Comparison of ENCODE assay signal across 17 cellular contexts in the genomic region with DNA sequence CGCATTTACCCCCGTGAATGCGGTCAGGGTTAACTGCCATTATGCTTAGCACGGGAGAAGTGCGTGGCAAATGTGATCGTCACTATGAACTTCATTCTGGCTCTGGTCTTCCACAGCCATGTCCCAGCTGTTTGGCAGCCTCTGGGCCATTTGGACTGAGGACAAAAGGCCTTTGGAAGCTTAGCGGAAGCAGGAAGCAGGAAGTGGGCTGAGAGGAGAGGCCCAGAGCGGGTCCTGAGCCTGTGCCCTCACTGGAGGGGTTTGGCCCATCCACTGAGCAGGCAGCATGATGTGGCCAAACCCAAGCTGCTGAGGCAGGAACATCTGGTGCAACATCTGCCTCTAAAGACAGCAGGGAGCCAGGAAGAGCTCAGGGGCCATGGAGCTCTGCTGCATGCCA.
"Had no signal": no experiment of that assay in that cellular context is flagged by ENCODE, and none has a peak within 500 bp of the region (broad histone marks: within the 10 kb centered on the region; RNA-seq: fewer than 3 reads in every experiment).

No MANE protein-coding gene starts in this region.

- H3K9me3 ChIP-seq: SK-N-SH, suprapubic skin, transverse colon had no signal

- H3K4me2 ChIP-seq: SK-N-SH had no signal

- H3K36me3 ChIP-seq: brain microvascular endothelial cell, suprapubic skin, transverse colon had no signal

- DNase-seq: activated CD4-positive, alpha-beta T cell treated with anti-CD3 and anti-CD28 coated beads, Interleukin-2, amount 50 U/mL, for 4 hours; activated effector memory CD4-positive, alpha-beta T cell treated with anti-CD3 and anti-CD28 coated beads, Interleukin-2, amount 50 U/mL, for 16 hours; activated naive CD4-positive, alpha-beta T cell treated with anti-CD3 and anti-CD28 coated beads, Interleukin-2, amount 50 U/mL, for 16 hours; activated T-cell treated with anti-CD3 and anti-CD28 coated beads, Interleukin-2, amount 50 U/mL, for 72 hours; brain microvascular endothelial cell; cerebellar nuclear complex; cortex of kidney; effector CD8-positive, alpha-beta T cell; hypothalamus; nephron progenitor cell; occipital lobe; SK-N-SH; small intestine; stimulated activated CD4-positive, alpha-beta T cell treated with anti-CD3 and anti-CD28 coated beads, Interleukin-4, amount 100 ng/mL, for 1 hour; stimulated activated naive CD8-positive, alpha-beta T cell treated with anti-CD3 and anti-CD28 coated beads, Interleukin-15, amount 100 ng/mL, for 72 hours; transverse colon had no signal

- H3K27ac ChIP-seq: brain microvascular endothelial cell, suprapubic skin, transverse colon had no signal

- H3K27me3 ChIP-seq: brain microvascular endothelial cell, suprapubic skin, transverse colon had no signal

- ATAC-seq: activated T-cell treated with anti-CD3 and anti-CD28 coated beads, Interleukin-2, amount 50 U/mL, for 72 hours; stimulated activated naive CD8-positive, alpha-beta T cell treated with anti-CD3 and anti-CD28 coated beads, Interleukin-15, amount 100 ng/mL, for 72 hours had no signal

- H3K4me1 ChIP-seq: transverse colon had no signal

- H3K9ac ChIP-seq: SK-N-SH had no signal

- H3K4me3 ChIP-seq: suprapubic skin, transverse colon had no signal
